ENCODE assay signal across 12 cellular contexts in the genomic region with DNA sequence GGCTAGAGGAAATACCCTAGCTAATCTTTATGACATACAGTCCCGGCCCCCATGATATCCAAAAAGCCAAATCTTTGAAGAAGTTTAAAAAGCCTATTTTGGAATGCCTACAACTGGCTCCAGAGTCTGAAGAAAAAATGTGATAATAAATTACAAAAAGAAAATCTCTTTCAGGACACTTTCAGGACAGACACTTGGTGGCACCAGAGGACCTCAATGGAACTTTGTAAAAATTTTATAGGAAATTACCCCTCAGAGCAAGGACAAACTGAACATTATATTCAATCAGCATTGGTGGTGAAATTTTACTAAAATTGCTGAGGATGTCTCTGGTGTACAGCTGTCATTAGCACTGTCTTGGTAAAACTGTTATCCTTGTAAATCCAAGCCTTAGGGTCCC.
DNase-seq lines count a peak whose midpoint lies in the region; ATAC-seq, FAIRE-seq and TF ChIP-seq lines count a peak whose summit lies in the region.
"Had no signal": no experiment of that assay in that cellular context is flagged by ENCODE, and none has a peak within 500 bp of the region (broad histone marks: within the 10 kb centered on the region; RNA-seq: fewer than 3 reads in every experiment).

No MANE protein-coding gene starts in this region.

- no peaks in the 10 kb centered on the region for H4K20me1 ChIP-seq in OCI-LY7 (ENCODE audit: insufficient read depth, low read length)

- H3K4me1 ChIP-seq in OCI-LY7 (ENCODE audit: insufficient read depth, low read length, poor library complexity, severe bottlenecking), result no peaks in the 10 kb centered on the region

- no peaks in the 10 kb centered on the region for H3K9me2 ChIP-seq in OCI-LY7 (ENCODE audit: insufficient read depth, low read length)

- no TSS peak for BruUV-seq in OCI-LY7 (replicated peaks; lab: Mats Ljungman, UMichigan)

- intact Hi-C loops in OCI-LY7 (cut with micrococcal nuclease; ENCODE audit: unreplicated experiment), result no loop called here

- no peaks in the 10 kb centered on the region for H3K79me2 ChIP-seq in OCI-LY7 (ENCODE audit: insufficient read depth, low read depth, low read length)

- H3K4me2 ChIP-seq in OCI-LY7 (ENCODE audit: low read length), result no peak overlapping the region

- DNase-seq in GM06990 (ENCODE audit: extremely low read depth, insufficient read length) (no peak), OCI-LY7 (ENCODE audit: low spot score) (peak; percentile 1), fibroblast of the aortic adventitia (ENCODE audit: low read depth) (peak; percentile 33)
- DNase-seq: activated T-cell treated with anti-CD3 and anti-CD28 coated beads, Interleukin-2, amount 50 U/mL, for 1 hour; stimulated activated CD4-positive, alpha-beta T cell treated with anti-CD3 and anti-CD28 coated beads, Interleukin-1b, Interleukin-23, amount 100 ng/mL, for 48 hours; trophoblast cell had no signal

- POLR2A ChIA-PET in OCI-LY7 (lab: Charles Lee), result interaction anchor here (1.0 kb wide), 1 partner anchor 78 kb away, joined by 3 read pairs; no protein-coding TSS in a partner anchor

- ATAC-seq in GM19023 (IDR thresholded peaks at IDR 0.05; ENCODE audit: unreplicated experiment), result no peak
- no peak for ATAC-seq in HG02938 (IDR thresholded peaks at IDR 0.05; ENCODE audit: unreplicated experiment)
- ATAC-seq in GM21528 (IDR thresholded peaks at IDR 0.05; ENCODE audit: low FRiP score, unreplicated experiment), result no peak
- ATAC-seq in GM19463 (IDR thresholded peaks at IDR 0.05; ENCODE audit: unreplicated experiment), result no peak

- no peaks in the 10 kb centered on the region for H3K36me3 ChIP-seq in GM06990 (ENCODE audit: control insufficient read depth, insufficient read depth, low read length)
- H3K36me3 ChIP-seq in OCI-LY7 (ENCODE audit: insufficient read depth, low read length), result no peaks in the 10 kb centered on the region

- H3K27me3 ChIP-seq in GM06990 (replicated peaks; ENCODE audit: control insufficient read depth, insufficient read depth, low read length), result no peaks in the 10 kb centered on the region

- no peaks in the 10 kb centered on the region for H3K9me3 ChIP-seq in OCI-LY7 (ENCODE audit: low read length)

- peak; percentile 64 for FAIRE-seq in A204.1 (lab: Jason Lieb, UNC)
- FAIRE-seq: endothelial cell of umbilical vein had no signal

- H3K4me3 ChIP-seq in GM06990 (replicated peaks; ENCODE audit: low read depth, low read length) (no peak overlapping the region), OCI-LY7 (ENCODE audit: low read depth, low read length, poor library complexity, severe bottlenecking) (no peak overlapping the region), fibroblast of the aortic adventitia (ENCODE audit: low read depth, low read length) (no peak overlapping the region)

- H2AFZ ChIP-seq in OCI-LY7 (ENCODE audit: low read length), result no peak overlapping the region

- TF ChIP-seq CTCF in GM06990 (IDR thresholded peaks at IDR 0.05; ENCODE audit: insufficient read depth, low read length, poor library complexity, severe bottlenecking) (peak; percentile 33), OCI-LY7 (conservative IDR thresholded peaks at IDR 0.05; ENCODE audit: low read length) (peak; percentile 70), fibroblast of the aortic adventitia (IDR thresholded peaks at IDR 0.05; ENCODE audit: insufficient read depth, low read length) (peak; percentile 42)

- no peak overlapping the region for H3K27ac ChIP-seq in OCI-LY7 (ENCODE audit: low read depth, low read length, poor library complexity, severe bottlenecking)

- CTCF ChIA-PET in OCI-LY7 (lab: Charles Lee; ENCODE audit: unreplicated experiment), result no interaction called here
